29 cellular contexts compared by ENCODE assay signal in the genomic region with DNA sequence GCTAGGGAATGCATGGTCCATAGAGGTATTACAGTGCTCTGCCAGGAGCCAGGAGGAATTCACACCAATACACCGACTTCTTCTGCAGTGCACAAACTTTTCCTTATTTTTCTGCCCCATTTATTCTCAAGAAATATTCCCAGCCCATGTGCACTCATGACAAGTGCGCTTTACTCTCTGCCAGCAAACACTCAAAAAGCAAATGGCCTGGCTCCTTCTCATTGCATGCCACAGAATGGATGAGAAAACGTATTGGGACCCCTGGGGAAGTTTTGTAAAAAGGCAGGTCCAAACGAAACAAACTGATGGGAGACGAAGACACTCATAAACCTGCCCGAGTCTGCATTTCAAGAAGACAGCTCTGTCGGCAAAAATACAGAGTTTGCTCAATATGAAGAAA.
"Had no signal": no experiment of that assay in that cellular context is flagged by ENCODE, and none has a peak within 500 bp of the region (broad histone marks: within the 10 kb centered on the region; RNA-seq: fewer than 3 reads in every experiment).

No MANE protein-coding gene starts in this region.

- H3K36me3 Mint-ChIP-seq: activated naive CD4-positive, alpha-beta T cell treated with anti-CD3 and anti-CD28 coated beads, Interleukin-2, amount 10 ng/mL, durations not matched to agents 7 days and 5 days; activated naive CD8-positive, alpha-beta T cell treated with anti-CD3 and anti-CD28 coated beads, Interleukin-2, amount 10 ng/mL, durations not matched to agents 7 days and 5 days; T-cell had no signal

- H3K4me1 Mint-ChIP-seq: activated CD4-positive, alpha-beta memory T cell treated with anti-CD3 and anti-CD28 coated beads, Interleukin-2, amount 10 ng/mL, durations not matched to agents 7 days and 5 days; activated naive CD4-positive, alpha-beta T cell treated with anti-CD3 and anti-CD28 coated beads, Interleukin-2, amount 10 ng/mL, durations not matched to agents 7 days and 5 days; activated naive CD8-positive, alpha-beta T cell treated with anti-CD3 and anti-CD28 coated beads, Interleukin-2, amount 10 ng/mL, durations not matched to agents 7 days and 5 days; activated T-helper 17 cell treated with anti-CD3 and anti-CD28 coated beads, Interleukin-2, amount 50 U/mL, for 72 hours had no signal

- H3K9me3 Mint-ChIP-seq: activated CD4-positive, alpha-beta memory T cell treated with anti-CD3 and anti-CD28 coated beads, Interleukin-2, amount 10 ng/mL, durations not matched to agents 7 days and 5 days; activated naive CD4-positive, alpha-beta T cell treated with anti-CD3 and anti-CD28 coated beads, Interleukin-2, amount 10 ng/mL, durations not matched to agents 7 days and 5 days; activated naive CD8-positive, alpha-beta T cell treated with anti-CD3 and anti-CD28 coated beads, Interleukin-2, amount 10 ng/mL, durations not matched to agents 7 days and 5 days had no signal

- H3K27ac Mint-ChIP-seq: activated CD4-positive, alpha-beta memory T cell treated with anti-CD3 and anti-CD28 coated beads, Interleukin-2, amount 10 ng/mL, durations not matched to agents 7 days and 5 days; activated CD4-positive, alpha-beta T cell treated with anti-CD3 and anti-CD28 coated beads for 36 hours; activated naive CD4-positive, alpha-beta T cell treated with anti-CD3 and anti-CD28 coated beads, Interleukin-2, amount 10 ng/mL, durations not matched to agents 7 days and 5 days; activated naive CD8-positive, alpha-beta T cell treated with anti-CD3 and anti-CD28 coated beads, Interleukin-2, amount 10 ng/mL, durations not matched to agents 7 days and 5 days; activated T-helper 17 cell treated with anti-CD3 and anti-CD28 coated beads, Interleukin-2, amount 50 U/mL, for 72 hours; T-cell had no signal

- H3K4me3 ChIP-seq: adrenal gland, SJSA1 had no signal

- H3K27ac ChIP-seq: adrenal gland, SJSA1, VCaP had no signal

- FAIRE-seq: colon, RCC 7860 had no signal

- H3K4me1 ChIP-seq: adrenal gland, SJSA1 had no signal

- H3K9me3 ChIP-seq: adrenal gland, SJSA1 had no signal

- H3K4me3 Mint-ChIP-seq: activated CD4-positive, alpha-beta memory T cell treated with anti-CD3 and anti-CD28 coated beads, Interleukin-2, amount 10 ng/mL, durations not matched to agents 7 days and 5 days; activated CD4-positive, alpha-beta T cell treated with anti-CD3 and anti-CD28 coated beads for 36 hours; activated naive CD4-positive, alpha-beta T cell treated with anti-CD3 and anti-CD28 coated beads, Interleukin-2, amount 10 ng/mL, durations not matched to agents 7 days and 5 days; activated naive CD8-positive, alpha-beta T cell treated with anti-CD3 and anti-CD28 coated beads, Interleukin-2, amount 10 ng/mL, durations not matched to agents 7 days and 5 days; activated T-helper 17 cell treated with anti-CD3 and anti-CD28 coated beads, Interleukin-2, amount 50 U/mL, for 72 hours; T-cell had no signal

- DNase-seq: activated CD4-positive, alpha-beta memory T cell treated with anti-CD3 and anti-CD28 coated beads, Interleukin-2, amount 10 ng/mL, durations not matched to agents 7 days and 5 days; activated CD4-positive, alpha-beta T cell treated with anti-CD3 and anti-CD28 coated beads for 36 hours; activated CD4-positive, alpha-beta T cell treated with anti-CD3 and anti-CD28 coated beads, Interleukin-2, amount 50 U/mL, for 1 hour; activated CD4-positive, CD25-positive, alpha-beta regulatory T cell; activated gamma-delta T cell treated with Interleukin-2 at 50 U/mL for 16 hours; activated naive CD4-positive, alpha-beta T cell treated with anti-CD3 and anti-CD28 coated beads, Interleukin-2, amount 10 ng/mL, durations not matched to agents 7 days and 5 days; activated naive CD8-positive, alpha-beta T cell treated with anti-CD3 and anti-CD28 coated beads, Interleukin-2, amount 10 ng/mL, durations not matched to agents 7 days and 5 days; activated T-cell treated with anti-CD3 and anti-CD28 coated beads for 4 hours; activated T-cell treated with anti-CD3 and anti-CD28 coated beads, Interleukin-2, amount 50 U/mL, for 48 hours; adrenal gland; anterior cingulate cortex; cerebellar nuclear complex; KG1; NCI-H1048; NCI-H146; NCI-H2029 treated with DMSO at 0.1 percent for 48 hours; NCI-H2171; NCI-H446; NCI-H524; NCI-H774; NK-92 treated with Interleukin-12 subunit alpha and Interleukin-12 subunit beta, amount 100 ng/mL, for 24 hours; SHP77; T-cell; T-helper 2 cell had no signal

- ATAC-seq: activated CD4-positive, alpha-beta T cell treated with anti-CD3 and anti-CD28 coated beads for 36 hours; activated T-helper 17 cell treated with anti-CD3 and anti-CD28 coated beads, Interleukin-2, amount 50 U/mL, for 72 hours; T-cell had no signal

- H3K27me3 Mint-ChIP-seq: activated CD4-positive, alpha-beta memory T cell treated with anti-CD3 and anti-CD28 coated beads, Interleukin-2, amount 10 ng/mL, durations not matched to agents 7 days and 5 days; activated naive CD4-positive, alpha-beta T cell treated with anti-CD3 and anti-CD28 coated beads, Interleukin-2, amount 10 ng/mL, durations not matched to agents 7 days and 5 days; activated naive CD8-positive, alpha-beta T cell treated with anti-CD3 and anti-CD28 coated beads, Interleukin-2, amount 10 ng/mL, durations not matched to agents 7 days and 5 days had no signal

- H3K36me3 ChIP-seq: adrenal gland, SJSA1 had no signal

- H3K27me3 ChIP-seq: adrenal gland, SJSA1 had no signal
